In genomic region chr2:85790499-85790898, GRCh38 we compare ENCODE assay signal across 17 cellular contexts. TPM values are rescaled to one million over a fixed set of nuclear protein-coding genes. Genes with fewer than 3 reads are reported as not detected.
DNase-seq lines count a peak whose midpoint lies in the region; ATAC-seq lines count a peak whose summit lies in the region.
"Had no signal": no experiment of that assay in that cellular context is flagged by ENCODE, and none has a peak within 500 bp of the region (broad histone marks: within the 10 kb centered on the region; RNA-seq: fewer than 3 reads in every experiment).

No MANE protein-coding gene starts in this region.

- ATAC-seq in sciatic nerve (no peak), HG03432 (IDR thresholded peaks at IDR 0.05; ENCODE audit: unreplicated experiment) (no peak)
- ATAC-seq: stimulated activated naive CD8-positive, alpha-beta T cell treated with anti-CD3 and anti-CD28 coated beads, Interleukin-15, amount 100 ng/mL, for 72 hours; T-cell had no signal

- DNase-seq in GF-D8 (lab: John Stamatoyannopoulos, UW) (peak; percentile 29), NOMO-1 (lab: John Stamatoyannopoulos, UW; ENCODE audit: unreplicated experiment in 2 of 2) (peak; percentile 30 to 57), caudate nucleus (lab: John Stamatoyannopoulos, UW) (peak in 25 of 61 donors; percentile 11 to 85 (median 38)), sciatic nerve (ENCODE audit: low spot score) (peak; percentile 34), NCI-H1694 treated with DMSO at 0.1 percent for 48 hours (lab: John Stamatoyannopoulos, UW) (no peak), foreskin melanocyte (no peak)
- DNase-seq: activated naive CD8-positive, alpha-beta T cell treated with anti-CD3 and anti-CD28 coated beads for 36 hours; COR-L47; esophagus squamous epithelium; NCI-H1092; NCI-H2107; stimulated activated CD4-positive, alpha-beta T cell treated with anti-CD3 and anti-CD28 coated beads, Interleukin-2, amount 100 ng/mL, for 24 hours; stimulated activated naive CD8-positive, alpha-beta T cell treated with anti-CD3 and anti-CD28 coated beads, Interleukin-15, amount 100 ng/mL, for 72 hours; T-cell had no signal

- intact Hi-C loops in sciatic nerve (cut with DNase I) = no loop called here

- H3K27ac ChIP-seq in caudate nucleus (ENCODE audit: low read depth, low read length) = peak overlapping the region; percentile 17
- H3K27ac ChIP-seq: esophagus squamous epithelium, ovary, VCaP had no signal

RNA-seq across cellular contexts. Expression of gene ATOH8, which starts 36.7 kb away (rescaled TPM):
- total RNA-seq in sciatic nerve = 57.2 TPM
- total RNA-seq: activated naive CD8-positive, alpha-beta T cell treated with anti-CD3 and anti-CD28 coated beads for 36 hours had no signal

Comparison
In these comparisons a context has a peak if more than half of its experiments do, and no peak if none do; other contexts are left out.
1. DNase-seq: peak in GF-D8 (single experiment), NOMO-1 (2 of 2) and sciatic nerve (single experiment); none in NCI-H1694 treated with DMSO at 0.1 percent for 48 hours (single experiment) and foreskin melanocyte (single experiment).